In the genomic region with DNA sequence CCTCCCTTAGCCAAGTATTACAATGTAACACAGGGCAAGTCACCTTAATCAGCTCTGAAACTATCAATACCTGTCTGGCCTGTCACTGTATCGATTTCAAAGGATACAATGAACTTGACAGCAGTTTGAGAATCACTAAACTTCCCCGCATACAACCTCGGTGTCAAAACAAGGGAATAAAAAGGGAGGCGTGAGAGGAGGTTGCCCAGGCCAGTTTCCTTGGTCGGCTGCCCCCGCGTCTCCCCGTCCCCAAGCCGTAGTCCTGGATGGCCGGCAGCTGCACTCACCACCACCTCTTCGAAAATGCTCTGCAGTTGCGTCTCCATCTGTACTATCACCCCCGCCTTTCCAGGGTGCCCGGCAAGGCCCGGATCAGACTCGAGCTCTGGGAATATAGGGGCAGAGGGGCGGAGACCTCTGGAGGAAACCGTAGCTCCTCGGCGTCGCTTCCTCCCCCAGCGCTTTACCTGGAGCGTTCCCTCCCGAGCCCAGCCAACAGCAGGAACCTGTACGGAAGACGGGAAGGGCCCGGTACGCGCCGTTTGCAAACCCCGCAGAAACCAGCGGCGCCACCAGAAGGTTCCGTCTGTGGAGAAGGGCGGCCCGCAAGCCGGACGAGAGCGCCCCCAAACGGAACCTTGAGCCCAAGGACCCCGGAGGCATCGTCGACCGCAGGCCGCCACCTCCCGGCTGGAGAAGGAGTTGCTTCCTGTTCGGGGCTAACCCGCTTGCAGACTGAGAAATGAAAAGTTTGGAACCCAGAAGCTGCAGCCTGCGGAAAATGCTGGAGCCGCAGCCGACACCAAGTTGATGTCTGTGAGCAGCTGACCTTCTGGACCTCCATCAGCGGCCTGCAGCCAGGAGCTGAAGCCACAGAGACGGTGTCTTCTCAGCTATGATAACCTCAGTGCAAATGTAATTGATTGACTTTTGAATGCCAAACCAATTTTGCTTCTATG, we compare ENCODE assay signal across 1 cellular context.
TF ChIP-seq lines count a peak whose summit lies in the region.

A gene with protein sequence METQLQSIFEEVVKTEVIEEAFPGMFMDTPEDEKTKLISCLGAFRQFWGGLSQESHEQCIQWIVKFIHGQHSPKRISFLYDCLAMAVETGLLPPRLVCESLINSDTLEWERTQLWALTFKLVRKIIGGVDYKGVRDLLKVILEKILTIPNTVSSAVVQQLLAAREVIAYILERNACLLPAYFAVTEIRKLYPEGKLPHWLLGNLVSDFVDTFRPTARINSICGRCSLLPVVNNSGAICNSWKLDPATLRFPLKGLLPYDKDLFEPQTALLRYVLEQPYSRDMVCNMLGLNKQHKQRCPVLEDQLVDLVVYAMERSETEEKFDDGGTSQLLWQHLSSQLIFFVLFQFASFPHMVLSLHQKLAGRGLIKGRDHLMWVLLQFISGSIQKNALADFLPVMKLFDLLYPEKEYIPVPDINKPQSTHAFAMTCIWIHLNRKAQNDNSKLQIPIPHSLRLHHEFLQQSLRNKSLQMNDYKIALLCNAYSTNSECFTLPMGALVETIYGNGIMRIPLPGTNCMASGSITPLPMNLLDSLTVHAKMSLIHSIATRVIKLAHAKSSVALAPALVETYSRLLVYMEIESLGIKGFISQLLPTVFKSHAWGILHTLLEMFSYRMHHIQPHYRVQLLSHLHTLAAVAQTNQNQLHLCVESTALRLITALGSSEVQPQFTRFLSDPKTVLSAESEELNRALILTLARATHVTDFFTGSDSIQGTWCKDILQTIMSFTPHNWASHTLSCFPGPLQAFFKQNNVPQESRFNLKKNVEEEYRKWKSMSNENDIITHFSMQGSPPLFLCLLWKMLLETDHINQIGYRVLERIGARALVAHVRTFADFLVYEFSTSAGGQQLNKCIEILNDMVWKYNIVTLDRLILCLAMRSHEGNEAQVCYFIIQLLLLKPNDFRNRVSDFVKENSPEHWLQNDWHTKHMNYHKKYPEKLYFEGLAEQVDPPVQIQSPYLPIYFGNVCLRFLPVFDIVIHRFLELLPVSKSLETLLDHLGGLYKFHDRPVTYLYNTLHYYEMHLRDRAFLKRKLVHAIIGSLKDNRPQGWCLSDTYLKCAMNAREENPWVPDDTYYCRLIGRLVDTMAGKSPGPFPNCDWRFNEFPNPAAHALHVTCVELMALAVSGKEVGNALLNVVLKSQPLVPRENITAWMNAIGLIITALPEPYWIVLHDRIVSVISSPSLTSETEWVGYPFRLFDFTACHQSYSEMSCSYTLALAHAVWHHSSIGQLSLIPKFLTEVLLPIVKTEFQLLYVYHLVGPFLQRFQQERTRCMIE (N-terminal part only) (minus strand): TSS at position 519 of the 959 bp plus-strand sequence. CDS start 193 bp downstream, at position 326.

TF ChIP-seq in HEK293, 187 proteins besides CTCF, POLR2A, EP300 and RAD21 (continued from another document):
- TF ChIP-seq ZBTB17 (tag by site-specific recombination; IDR thresholded peaks at IDR 0.05) (peak; percentile 94), ZFHX2 (tag by site-specific recombination; conservative IDR thresholded peaks at IDR 0.05) (peak; percentile 26), ZNF488 (tag by site-specific recombination; IDR thresholded peaks at IDR 0.05) (no peak), ZSCAN16 (tag by site-specific recombination; IDR thresholded peaks at IDR 0.05) (no peak), ZNF548 (tag by site-specific recombination; IDR thresholded peaks at IDR 0.05) (no peak), ZNF76 (tag by site-specific recombination; IDR thresholded peaks at IDR 0.05; ENCODE audit: borderline replicate concordance, low read depth) (peak; percentile 93)
TF ChIP-seq in HEK293: peak in this region for 114.
